Comparison of ENCODE assay signal across 9 cellular contexts in the genomic region with DNA sequence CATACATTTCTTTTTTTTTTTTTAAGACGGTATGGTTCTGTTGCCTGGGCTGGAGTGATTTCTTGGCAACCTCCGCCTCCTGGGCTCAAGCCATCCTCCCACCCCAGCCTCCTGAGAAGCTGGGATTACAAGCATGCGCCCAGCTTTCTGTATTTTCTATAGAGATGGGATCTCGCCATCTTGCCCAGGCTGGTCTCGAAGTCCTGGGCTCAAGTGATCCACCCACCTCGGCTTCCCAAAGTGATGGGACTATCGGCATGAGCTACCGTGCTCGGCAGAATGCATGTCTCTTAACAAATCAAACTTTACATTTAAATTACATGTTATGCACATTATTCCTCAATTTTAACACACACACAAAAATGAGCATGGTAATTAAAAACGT. TPM values are rescaled to one million over a fixed set of nuclear protein-coding genes. Genes with fewer than 3 reads are reported as not detected.
DNase-seq lines count a peak whose midpoint lies in the region; ATAC-seq and TF ChIP-seq lines count a peak whose summit lies in the region.
"Had no signal": no experiment of that assay in that cellular context is flagged by ENCODE, and none has a peak within 500 bp of the region (broad histone marks: within the 10 kb centered on the region; RNA-seq: fewer than 3 reads in every experiment).

No MANE protein-coding gene starts in this region.

- TF ChIP-seq CTCF in glutamatergic neuron (IDR thresholded peaks at IDR 0.05; ENCODE audit: partially characterized antibody, unreplicated experiment) = no peak

- no peaks in the 10 kb centered on the region for H3K9me3 Mint-ChIP-seq in activated T-cell treated with anti-CD3 and anti-CD28 coated beads, Interleukin-2, amount 50 U/mL, for 72 hours
- no peaks in the 10 kb centered on the region for H3K9me3 Mint-ChIP-seq in activated CD4-positive, alpha-beta memory T cell treated with anti-CD3 and anti-CD28 coated beads, Interleukin-2, amount 10 ng/mL, durations not matched to agents 7 days and 5 days
- peaks cover 5% of the 10 kb centered on the region for H3K9me3 Mint-ChIP-seq in glutamatergic neuron (ENCODE audit: unreplicated experiment)
- no peaks in the 10 kb centered on the region for H3K9me3 Mint-ChIP-seq in stimulated activated naive CD8-positive, alpha-beta T cell treated with anti-CD3 and anti-CD28 coated beads, Interleukin-15, amount 100 ng/mL, for 72 hours

- POLR2A ChIA-PET in activated CD4-positive, alpha-beta memory T cell treated with anti-CD3 and anti-CD28 coated beads, Interleukin-2, amount 10 ng/mL, durations not matched to agents 7 days and 5 days (lab: Charles Lee) = interaction anchor here (1.2 to 3.0 kb wide), 6 partner anchors 13 to 349 kb away, joined by 3 to 29 read pairs (median 8); partner anchors contain the start of genes ATP13A1, ZNF253 and ZNF506

- H3K4me3 Mint-ChIP-seq in activated T-cell treated with anti-CD3 and anti-CD28 coated beads, Interleukin-2, amount 50 U/mL, for 72 hours = peak overlapping the region; percentile 93 to 96
- peak overlapping the region; percentile 93 for H3K4me3 Mint-ChIP-seq in activated CD4-positive, alpha-beta memory T cell treated with anti-CD3 and anti-CD28 coated beads, Interleukin-2, amount 10 ng/mL, durations not matched to agents 7 days and 5 days
- H3K4me3 Mint-ChIP-seq in glutamatergic neuron (ENCODE audit: unreplicated experiment) = peak overlapping the region; percentile 91
- H3K4me3 Mint-ChIP-seq in stimulated activated naive CD8-positive, alpha-beta T cell treated with anti-CD3 and anti-CD28 coated beads, Interleukin-15, amount 100 ng/mL, for 72 hours = peak overlapping the region; percentile 86 to 93

- ATAC-seq in activated T-cell treated with anti-CD3 and anti-CD28 coated beads, Interleukin-2, amount 50 U/mL, for 72 hours (replicated peaks in 1 of 2) = no peak
- no peak for ATAC-seq in stimulated activated naive CD8-positive, alpha-beta T cell treated with anti-CD3 and anti-CD28 coated beads, Interleukin-15, amount 100 ng/mL, for 72 hours
- no peak for ATAC-seq in HG02571 (IDR thresholded peaks at IDR 0.05; ENCODE audit: unreplicated experiment)

- H3K4me1 Mint-ChIP-seq in activated T-cell treated with anti-CD3 and anti-CD28 coated beads, Interleukin-2, amount 50 U/mL, for 72 hours (ENCODE audit: low read depth) = peaks cover 45% of the 10 kb centered on the region
- H3K4me1 Mint-ChIP-seq in activated CD4-positive, alpha-beta memory T cell treated with anti-CD3 and anti-CD28 coated beads, Interleukin-2, amount 10 ng/mL, durations not matched to agents 7 days and 5 days = peaks cover 36% of the 10 kb centered on the region
- H3K4me1 Mint-ChIP-seq in glutamatergic neuron (ENCODE audit: low read depth, unreplicated experiment) = no peaks in the 10 kb centered on the region
- peaks cover 56% of the 10 kb centered on the region for H3K4me1 Mint-ChIP-seq in stimulated activated naive CD8-positive, alpha-beta T cell treated with anti-CD3 and anti-CD28 coated beads, Interleukin-15, amount 100 ng/mL, for 72 hours

- no peak for DNase-seq in activated T-cell treated with anti-CD3 and anti-CD28 coated beads, Interleukin-2, amount 50 U/mL, for 72 hours
- no peak for DNase-seq in activated T-cell treated with anti-CD3 and anti-CD28 coated beads, Interleukin-2, amount 50 U/mL, for 1 hour
- no peak for DNase-seq in activated CD4-positive, alpha-beta memory T cell treated with anti-CD3 and anti-CD28 coated beads, Interleukin-2, amount 10 ng/mL, durations not matched to agents 7 days and 5 days
- DNase-seq in glutamatergic neuron (no peak), T-helper 9 cell (no peak), amygdala (lab: John Stamatoyannopoulos, UW) (no peak)
- no peak for DNase-seq in stimulated activated naive CD8-positive, alpha-beta T cell treated with anti-CD3 and anti-CD28 coated beads, Interleukin-15, amount 100 ng/mL, for 72 hours
- DNase-seq: NCI-H2081 treated with DMSO at 0.1 percent for 48 hours had no signal

- H3K27ac Mint-ChIP-seq in activated T-cell treated with anti-CD3 and anti-CD28 coated beads, Interleukin-2, amount 50 U/mL, for 72 hours = peak overlapping the region; percentile 65
- H3K27ac Mint-ChIP-seq in activated CD4-positive, alpha-beta memory T cell treated with anti-CD3 and anti-CD28 coated beads, Interleukin-2, amount 10 ng/mL, durations not matched to agents 7 days and 5 days = peak overlapping the region; percentile 94
- no peak overlapping the region for H3K27ac Mint-ChIP-seq in glutamatergic neuron (ENCODE audit: unreplicated experiment)
- peak overlapping the region; percentile 33 to 96 for H3K27ac Mint-ChIP-seq in stimulated activated naive CD8-positive, alpha-beta T cell treated with anti-CD3 and anti-CD28 coated beads, Interleukin-15, amount 100 ng/mL, for 72 hours

- CTCF ChIA-PET in activated CD4-positive, alpha-beta memory T cell treated with anti-CD3 and anti-CD28 coated beads, Interleukin-2, amount 10 ng/mL, durations not matched to agents 7 days and 5 days (lab: Charles Lee) = interaction anchor here (0.6 to 2.3 kb wide), 4 partner anchors 15 to 127 kb away, joined by 3 to 11 read pairs (median 4); partner anchors contain the start of gene GMIP

- H3K36me3 Mint-ChIP-seq in activated T-cell treated with anti-CD3 and anti-CD28 coated beads, Interleukin-2, amount 50 U/mL, for 72 hours (ENCODE audit: insufficient read depth in 2 of 2) = peaks cover 8 to 21% of the 10 kb centered on the region in 2 donors
- H3K36me3 Mint-ChIP-seq in activated CD4-positive, alpha-beta memory T cell treated with anti-CD3 and anti-CD28 coated beads, Interleukin-2, amount 10 ng/mL, durations not matched to agents 7 days and 5 days (ENCODE audit: low read depth) = peaks cover 31% of the 10 kb centered on the region
- no peaks in the 10 kb centered on the region for H3K36me3 Mint-ChIP-seq in glutamatergic neuron (ENCODE audit: unreplicated experiment)

- no peaks in the 10 kb centered on the region for H3K27me3 Mint-ChIP-seq in activated T-cell treated with anti-CD3 and anti-CD28 coated beads, Interleukin-2, amount 50 U/mL, for 72 hours (ENCODE audit: low read depth)
- H3K27me3 Mint-ChIP-seq in activated CD4-positive, alpha-beta memory T cell treated with anti-CD3 and anti-CD28 coated beads, Interleukin-2, amount 10 ng/mL, durations not matched to agents 7 days and 5 days = no peaks in the 10 kb centered on the region
- H3K27me3 Mint-ChIP-seq in glutamatergic neuron (ENCODE audit: unreplicated experiment) = peaks cover 6% of the 10 kb centered on the region
- H3K27me3 Mint-ChIP-seq in stimulated activated naive CD8-positive, alpha-beta T cell treated with anti-CD3 and anti-CD28 coated beads, Interleukin-15, amount 100 ng/mL, for 72 hours = no peaks in the 10 kb centered on the region

RNA-seq across cellular contexts. Expression of gene NDUFA13, which starts 1.2 kb away (rescaled TPM):
- total RNA-seq in activated T-cell treated with anti-CD3 and anti-CD28 coated beads, Interleukin-2, amount 50 U/mL, for 72 hours = 100 to 1,000 TPM; 229 to 263 TPM
- total RNA-seq in activated CD4-positive, alpha-beta memory T cell treated with anti-CD3 and anti-CD28 coated beads, Interleukin-2, amount 10 ng/mL, durations not matched to agents 7 days and 5 days = 100 to 1,000 TPM; 371 to 388 TPM
- total RNA-seq in glutamatergic neuron (ENCODE audit: unreplicated experiment) = 394 TPM

RNA-seq across cellular contexts. Expression of gene TSSK6, which starts 1.9 kb away (rescaled TPM):
- total RNA-seq in activated T-cell treated with anti-CD3 and anti-CD28 coated beads, Interleukin-2, amount 50 U/mL, for 72 hours = 1 to 10 TPM; 5.0 to 5.6 TPM
- 1 to 10 TPM; 5.3 to 5.7 TPM for total RNA-seq in activated CD4-positive, alpha-beta memory T cell treated with anti-CD3 and anti-CD28 coated beads, Interleukin-2, amount 10 ng/mL, durations not matched to agents 7 days and 5 days
- total RNA-seq in glutamatergic neuron (ENCODE audit: unreplicated experiment) = 1.7 TPM

RNA-seq across cellular contexts. Expression of gene YJEFN3, which starts 11.5 kb away (rescaled TPM):
- total RNA-seq in activated T-cell treated with anti-CD3 and anti-CD28 coated beads, Interleukin-2, amount 50 U/mL, for 72 hours = 10 to 100 TPM; 18.2 to 21.3 TPM
- total RNA-seq in activated CD4-positive, alpha-beta memory T cell treated with anti-CD3 and anti-CD28 coated beads, Interleukin-2, amount 10 ng/mL, durations not matched to agents 7 days and 5 days = 1 to 10 TPM; 8.2 to 8.7 TPM
- total RNA-seq in glutamatergic neuron (ENCODE audit: unreplicated experiment) = 21.6 TPM

RNA-seq across cellular contexts. Expression of gene CILP2, which starts 20.8 kb away (rescaled TPM):
- total RNA-seq in activated T-cell treated with anti-CD3 and anti-CD28 coated beads, Interleukin-2, amount 50 U/mL, for 72 hours = under 1 TPM; 0.44 to 0.86 TPM
- under 1 TPM in 1 of 2 experiments, not detected in 1; 0.08 TPM for total RNA-seq in activated CD4-positive, alpha-beta memory T cell treated with anti-CD3 and anti-CD28 coated beads, Interleukin-2, amount 10 ng/mL, durations not matched to agents 7 days and 5 days
- total RNA-seq in glutamatergic neuron (ENCODE audit: unreplicated experiment) = 40.9 TPM
